In the genomic region with DNA sequence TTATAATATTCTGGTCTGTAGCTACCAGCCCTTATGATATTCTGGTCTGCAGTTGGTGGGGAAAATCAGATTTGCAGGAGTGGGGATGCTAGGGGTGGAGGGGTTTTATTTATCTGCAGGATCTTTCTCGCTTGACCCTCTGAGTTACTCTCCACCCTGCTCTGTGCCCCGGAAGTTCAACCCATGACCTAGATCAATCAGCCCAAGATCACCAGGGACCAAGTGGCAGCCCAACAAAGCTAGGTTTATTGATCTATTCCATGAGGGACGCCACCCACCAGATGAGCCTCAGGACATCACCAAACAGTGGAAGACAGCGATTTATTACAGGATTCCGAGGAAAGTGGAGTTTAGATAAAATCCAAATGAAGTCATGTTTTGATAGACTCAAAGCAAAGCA, we compare ENCODE assay signal across 14 cellular contexts. TPM values are rescaled to one million over a fixed set of nuclear protein-coding genes. Genes with fewer than 3 reads are reported as not detected.
DNase-seq lines count a peak whose midpoint lies in the region; ATAC-seq and TF ChIP-seq lines count a peak whose summit lies in the region.
"Had no signal": no experiment of that assay in that cellular context is flagged by ENCODE, and none has a peak within 500 bp of the region (broad histone marks: within the 10 kb centered on the region; RNA-seq: fewer than 3 reads in every experiment).

No MANE protein-coding gene starts in this region.

- no peaks in the 10 kb centered on the region for H3F3A ChIP-seq in PC-3 (ENCODE audit: low read length, unreplicated experiment)

- no peak for ATAC-seq in activated T-cell treated with anti-CD3 and anti-CD28 coated beads, Interleukin-2, amount 50 U/mL, for 72 hours (replicated peaks in 1 of 2)
- ATAC-seq in PC-3 (no peak), HG03460 (IDR thresholded peaks at IDR 0.05; ENCODE audit: unreplicated experiment) (no peak)
- no peak for ATAC-seq in stimulated activated effector memory CD8-positive, alpha-beta T cell treated with anti-CD3 and anti-CD28 coated beads, Interleukin-12 subunit alpha, Interleukin-12 subunit beta, amount 100 ng/mL, for 72 hours

- TF ChIP-seq CTCF in PC-3 (conservative IDR thresholded peaks at IDR 0.05; ENCODE audit: low read depth, low read length), result no peak
- TF ChIP-seq CTCF in glutamatergic neuron (IDR thresholded peaks at IDR 0.05; ENCODE audit: partially characterized antibody, unreplicated experiment), result no peak

- H3K27ac Mint-ChIP-seq in activated T-cell treated with anti-CD3 and anti-CD28 coated beads, Interleukin-2, amount 50 U/mL, for 72 hours, result no peak overlapping the region
- peak overlapping the region; percentile 20 for H3K27ac Mint-ChIP-seq in glutamatergic neuron (ENCODE audit: unreplicated experiment)
- peak overlapping the region; percentile 82 for H3K27ac Mint-ChIP-seq in stimulated activated effector memory CD8-positive, alpha-beta T cell treated with anti-CD3 and anti-CD28 coated beads, Interleukin-12 subunit alpha, Interleukin-12 subunit beta, amount 100 ng/mL, for 72 hours
- H3K27ac Mint-ChIP-seq: mesothelial cell of epicardium had no signal

- intact Hi-C loops in PC-3 (cut with micrococcal nuclease), result no loop called here

- peaks cover 58% of the 10 kb centered on the region for H3K4me1 Mint-ChIP-seq in activated T-cell treated with anti-CD3 and anti-CD28 coated beads, Interleukin-2, amount 50 U/mL, for 72 hours (ENCODE audit: low read depth)
- peaks cover 8% of the 10 kb centered on the region for H3K4me1 Mint-ChIP-seq in glutamatergic neuron (ENCODE audit: low read depth, unreplicated experiment)
- peaks cover 28% of the 10 kb centered on the region for H3K4me1 Mint-ChIP-seq in stimulated activated effector memory CD8-positive, alpha-beta T cell treated with anti-CD3 and anti-CD28 coated beads, Interleukin-12 subunit alpha, Interleukin-12 subunit beta, amount 100 ng/mL, for 72 hours

- H3K27me3 ChIP-seq in PC-3 (ENCODE audit: low read length), result no peaks in the 10 kb centered on the region
- H3K27me3 ChIP-seq: adrenal gland had no signal

- H3K4me3 Mint-ChIP-seq in activated T-cell treated with anti-CD3 and anti-CD28 coated beads, Interleukin-2, amount 50 U/mL, for 72 hours, result peak overlapping the region; percentile 90 to 96
- no peak overlapping the region for H3K4me3 Mint-ChIP-seq in glutamatergic neuron (ENCODE audit: unreplicated experiment)
- peak overlapping the region; percentile 78 for H3K4me3 Mint-ChIP-seq in stimulated activated effector memory CD8-positive, alpha-beta T cell treated with anti-CD3 and anti-CD28 coated beads, Interleukin-12 subunit alpha, Interleukin-12 subunit beta, amount 100 ng/mL, for 72 hours
- H3K4me3 Mint-ChIP-seq: mesothelial cell of epicardium had no signal

- no peaks in the 10 kb centered on the region for H3K36me3 ChIP-seq in PC-3 (ENCODE audit: low read depth, low read length)
- H3K36me3 ChIP-seq: adrenal gland had no signal

- no peak overlapping the region for H3K9ac ChIP-seq in PC-3 (ENCODE audit: low read length)

- CTCF ChIA-PET in PC-3 (lab: Charles Lee), result no interaction called here

- no peaks in the 10 kb centered on the region for H3K79me2 ChIP-seq in PC-3 (ENCODE audit: low read length)

- H3K4me2 ChIP-seq in PC-3 (ENCODE audit: low read length), result no peak overlapping the region

- H3K9me3 ChIP-seq in PC-3 (ENCODE audit: low read length), result no peaks in the 10 kb centered on the region
- H3K9me3 ChIP-seq: adrenal gland, Caco-2 had no signal

- H2AFZ ChIP-seq in PC-3 (ENCODE audit: low read length), result peak overlapping the region; percentile 100; the same call in 1 of the 2 replicates

- DNase-seq in activated T-cell treated with anti-CD3 and anti-CD28 coated beads, Interleukin-2, amount 50 U/mL, for 72 hours, result no peak
- DNase-seq in activated T-cell treated with anti-CD3 and anti-CD28 coated beads, Interleukin-2, amount 50 U/mL, for 1 hour, result no peak
- DNase-seq in PC-3 (no peak), glutamatergic neuron (no peak), islet precursor cell (no peak), SHP77 treated with DMSO at 0.1 percent for 48 hours (lab: John Stamatoyannopoulos, UW) (no peak)
- no peak for DNase-seq in stimulated activated effector memory CD8-positive, alpha-beta T cell treated with anti-CD3 and anti-CD28 coated beads, Interleukin-12 subunit alpha, Interleukin-12 subunit beta, amount 100 ng/mL, for 72 hours (ENCODE audit: low spot score in 2 of 2)
- DNase-seq: Caco-2; effector CD8-positive, alpha-beta T cell; NCI-H226; T-helper 9 cell had no signal

- peaks cover 1 to 3% of the 10 kb centered on the region in 2 donors for H3K36me3 Mint-ChIP-seq in activated T-cell treated with anti-CD3 and anti-CD28 coated beads, Interleukin-2, amount 50 U/mL, for 72 hours (ENCODE audit: insufficient read depth in 2 of 2)
- H3K36me3 Mint-ChIP-seq in glutamatergic neuron (ENCODE audit: unreplicated experiment), result no peaks in the 10 kb centered on the region
- no peaks in the 10 kb centered on the region for H3K36me3 Mint-ChIP-seq in stimulated activated effector memory CD8-positive, alpha-beta T cell treated with anti-CD3 and anti-CD28 coated beads, Interleukin-12 subunit alpha, Interleukin-12 subunit beta, amount 100 ng/mL, for 72 hours
- H3K36me3 Mint-ChIP-seq: mesothelial cell of epicardium had no signal

- no peaks in the 10 kb centered on the region for H3K9me2 ChIP-seq in PC-3 (replicated peaks; ENCODE audit: low read length)

- peaks cover 10% of the 10 kb centered on the region for H3K4me1 ChIP-seq in PC-3 (ENCODE audit: insufficient read depth, low read length)
- H3K4me1 ChIP-seq: adrenal gland, Caco-2 had no signal

- H4K20me1 ChIP-seq in PC-3 (ENCODE audit: low read length), result no peaks in the 10 kb centered on the region

- no peaks in the 10 kb centered on the region for H3K9me3 Mint-ChIP-seq in activated T-cell treated with anti-CD3 and anti-CD28 coated beads, Interleukin-2, amount 50 U/mL, for 72 hours
- H3K9me3 Mint-ChIP-seq in glutamatergic neuron (ENCODE audit: unreplicated experiment), result peaks cover 3% of the 10 kb centered on the region
- H3K9me3 Mint-ChIP-seq in stimulated activated effector memory CD8-positive, alpha-beta T cell treated with anti-CD3 and anti-CD28 coated beads, Interleukin-12 subunit alpha, Interleukin-12 subunit beta, amount 100 ng/mL, for 72 hours, result no peaks in the 10 kb centered on the region
- H3K9me3 Mint-ChIP-seq: mesothelial cell of epicardium had no signal

- no peak overlapping the region for H3K4me3 ChIP-seq in PC-3 (ENCODE audit: low read length)

- H3K27me3 Mint-ChIP-seq in activated T-cell treated with anti-CD3 and anti-CD28 coated beads, Interleukin-2, amount 50 U/mL, for 72 hours (ENCODE audit: low read depth), result no peaks in the 10 kb centered on the region
- peaks cover under 1% of the 10 kb centered on the region for H3K27me3 Mint-ChIP-seq in glutamatergic neuron (ENCODE audit: unreplicated experiment)

- POLR2A ChIA-PET in PC-3 (lab: Charles Lee; ENCODE audit: unreplicated experiment), result no interaction called here

- BruUV-seq in PC-3 (replicated peaks; lab: Mats Ljungman, UMichigan), result no TSS peak

- H3K27ac ChIP-seq in PC-3 (ENCODE audit: low read length), result no peak overlapping the region

RNA-seq across cellular contexts. Expression of a gene that starts 25.8 kb away (rescaled TPM):
- total RNA-seq in activated T-cell treated with anti-CD3 and anti-CD28 coated beads, Interleukin-2, amount 50 U/mL, for 72 hours, result 10 to 100 TPM; 16.9 to 19.0 TPM
- total RNA-seq in PC-3 (2014; rRNA removed) (5.5 and 6.7 TPM in 2 replicates), glutamatergic neuron (ENCODE audit: unreplicated experiment) (43.3 TPM)

RNA-seq across cellular contexts. Expression of a gene that starts 50.1 kb away (rescaled TPM):
- 1 to 10 TPM; 1.3 to 1.4 TPM for total RNA-seq in activated T-cell treated with anti-CD3 and anti-CD28 coated beads, Interleukin-2, amount 50 U/mL, for 72 hours
- total RNA-seq in PC-3 (2014; rRNA removed) (7.2 and 10.1 TPM in 2 replicates), glutamatergic neuron (ENCODE audit: unreplicated experiment) (27.6 TPM)
